ENCODE assay signal across 1 cellular context in genomic region chr14:56579345-56580316, GRCh38.
TF ChIP-seq lines count a peak whose summit lies in the region.

Gene TMEM260 (plus strand): TSS chr14:56579798. CDS start chr14:56579915, 117 bp downstream.

TF ChIP-seq in WTC11, 78 proteins besides CTCF, POLR2A, EP300 and RAD21 (continued from another document and continues in another):
- TF ChIP-seq NR1H2 (CRISPR knock-in tag; IDR thresholded peaks at IDR 0.05) (no peak), NR3C1 (CRISPR knock-in tag; conservative IDR thresholded peaks at IDR 0.05; ENCODE audit: low read depth) (no peak), NR2C2 (CRISPR knock-in tag; IDR thresholded peaks at IDR 0.05) (no peak), USF2 (CRISPR knock-in tag; IDR thresholded peaks at IDR 0.05) (0 out of 2 replicates have a peak, but pooled peaks have one; percentile 15), FOXJ3 (CRISPR knock-in tag; IDR thresholded peaks at IDR 0.05; ENCODE audit: borderline replicate concordance) (no peak), ETV6 (CRISPR knock-in tag; IDR thresholded peaks at IDR 0.05) (0 out of 2 replicates have a peak, but pooled peaks have one; percentile 25), MAX (CRISPR knock-in tag; IDR thresholded peaks at IDR 0.05) (0 out of 2 replicates have a peak, but pooled peaks have one; percentile 15), MXD4 (CRISPR knock-in tag; IDR thresholded peaks at IDR 0.05; ENCODE audit: borderline replicate concordance) (no peak), ZNF263 (CRISPR knock-in tag; IDR thresholded peaks at IDR 0.05; ENCODE audit: low read depth) (no peak), TCF7 (CRISPR knock-in tag; IDR thresholded peaks at IDR 0.05; ENCODE audit: low read depth) (no peak), SP1 (CRISPR knock-in tag; conservative IDR thresholded peaks at IDR 0.05) (peak; percentile 51; the same call in 1 of the 2 replicates), TEAD1 (CRISPR knock-in tag; IDR thresholded peaks at IDR 0.05) (no peak), RELA (CRISPR knock-in tag; IDR thresholded peaks at IDR 0.05; ENCODE audit: borderline replicate concordance) (no peak), HMGA2 (CRISPR knock-in tag; IDR thresholded peaks at IDR 0.05) (no peak), GTF2I (CRISPR knock-in tag; conservative IDR thresholded peaks at IDR 0.05) (no peak), ZNF219 (CRISPR knock-in tag; IDR thresholded peaks at IDR 0.05; ENCODE audit: borderline replicate concordance) (no peak), PRDM15 (CRISPR knock-in tag; IDR thresholded peaks at IDR 0.05) (no peak), RORB (CRISPR knock-in tag; IDR thresholded peaks at IDR 0.05) (peak; percentile 30; the same call in 1 of the 2 replicates), SOX15 (CRISPR knock-in tag; IDR thresholded peaks at IDR 0.05) (no peak), PREB (CRISPR knock-in tag; IDR thresholded peaks at IDR 0.05; ENCODE audit: borderline replicate concordance) (no peak), CREM (CRISPR knock-in tag; IDR thresholded peaks at IDR 0.05) (no peak; the same call in 1 of the 2 replicates), GRHL2 (CRISPR knock-in tag; IDR thresholded peaks at IDR 0.05; ENCODE audit: insufficient replicate concordance, severe bottlenecking) (no peak), OVOL2 (CRISPR knock-in tag; IDR thresholded peaks at IDR 0.05; ENCODE audit: borderline replicate concordance) (no peak), ZNF396 (CRISPR knock-in tag; IDR thresholded peaks at IDR 0.05; ENCODE audit: borderline replicate concordance) (no peak), NFATC4 (CRISPR knock-in tag; IDR thresholded peaks at IDR 0.05) (no peak), ZNF423 (CRISPR knock-in tag; IDR thresholded peaks at IDR 0.05) (no peak), TP53 (CRISPR knock-in tag; IDR thresholded peaks at IDR 0.05) (no peak), ZNF121 (CRISPR knock-in tag; IDR thresholded peaks at IDR 0.05) (no peak; the same call in 1 of the 2 replicates), ZNF671 (CRISPR knock-in tag; IDR thresholded peaks at IDR 0.05) (no peak), CBFB (CRISPR knock-in tag; IDR thresholded peaks at IDR 0.05; ENCODE audit: low read depth) (peak; percentile 91; the same call in 1 of the 2 replicates)
- TF ChIP-seq, protein P1, sequence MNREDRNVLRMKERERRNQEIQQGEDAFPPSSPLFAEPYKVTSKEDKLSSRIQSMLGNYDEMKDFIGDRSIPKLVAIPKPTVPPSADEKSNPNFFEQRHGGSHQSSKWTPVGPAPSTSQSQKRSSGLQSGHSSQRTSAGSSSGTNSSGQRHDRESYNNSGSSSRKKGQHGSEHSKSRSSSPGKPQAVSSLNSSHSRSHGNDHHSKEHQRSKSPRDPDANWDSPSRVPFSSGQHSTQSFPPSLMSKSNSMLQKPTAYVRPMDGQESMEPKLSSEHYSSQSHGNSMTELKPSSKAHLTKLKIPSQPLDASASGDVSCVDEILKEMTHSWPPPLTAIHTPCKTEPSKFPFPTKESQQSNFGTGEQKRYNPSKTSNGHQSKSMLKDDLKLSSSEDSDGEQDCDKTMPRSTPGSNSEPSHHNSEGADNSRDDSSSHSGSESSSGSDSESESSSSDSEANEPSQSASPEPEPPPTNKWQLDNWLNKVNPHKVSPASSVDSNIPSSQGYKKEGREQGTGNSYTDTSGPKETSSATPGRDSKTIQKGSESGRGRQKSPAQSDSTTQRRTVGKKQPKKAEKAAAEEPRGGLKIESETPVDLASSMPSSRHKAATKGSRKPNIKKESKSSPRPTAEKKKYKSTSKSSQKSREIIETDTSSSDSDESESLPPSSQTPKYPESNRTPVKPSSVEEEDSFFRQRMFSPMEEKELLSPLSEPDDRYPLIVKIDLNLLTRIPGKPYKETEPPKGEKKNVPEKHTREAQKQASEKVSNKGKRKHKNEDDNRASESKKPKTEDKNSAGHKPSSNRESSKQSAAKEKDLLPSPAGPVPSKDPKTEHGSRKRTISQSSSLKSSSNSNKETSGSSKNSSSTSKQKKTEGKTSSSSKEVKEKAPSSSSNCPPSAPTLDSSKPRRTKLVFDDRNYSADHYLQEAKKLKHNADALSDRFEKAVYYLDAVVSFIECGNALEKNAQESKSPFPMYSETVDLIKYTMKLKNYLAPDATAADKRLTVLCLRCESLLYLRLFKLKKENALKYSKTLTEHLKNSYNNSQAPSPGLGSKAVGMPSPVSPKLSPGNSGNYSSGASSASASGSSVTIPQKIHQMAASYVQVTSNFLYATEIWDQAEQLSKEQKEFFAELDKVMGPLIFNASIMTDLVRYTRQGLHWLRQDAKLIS (CRISPR knock-in tag; IDR thresholded peaks at IDR 0.05; ENCODE audit: borderline replicate concordance), result no peak
- TF ChIP-seq, protein P2, sequence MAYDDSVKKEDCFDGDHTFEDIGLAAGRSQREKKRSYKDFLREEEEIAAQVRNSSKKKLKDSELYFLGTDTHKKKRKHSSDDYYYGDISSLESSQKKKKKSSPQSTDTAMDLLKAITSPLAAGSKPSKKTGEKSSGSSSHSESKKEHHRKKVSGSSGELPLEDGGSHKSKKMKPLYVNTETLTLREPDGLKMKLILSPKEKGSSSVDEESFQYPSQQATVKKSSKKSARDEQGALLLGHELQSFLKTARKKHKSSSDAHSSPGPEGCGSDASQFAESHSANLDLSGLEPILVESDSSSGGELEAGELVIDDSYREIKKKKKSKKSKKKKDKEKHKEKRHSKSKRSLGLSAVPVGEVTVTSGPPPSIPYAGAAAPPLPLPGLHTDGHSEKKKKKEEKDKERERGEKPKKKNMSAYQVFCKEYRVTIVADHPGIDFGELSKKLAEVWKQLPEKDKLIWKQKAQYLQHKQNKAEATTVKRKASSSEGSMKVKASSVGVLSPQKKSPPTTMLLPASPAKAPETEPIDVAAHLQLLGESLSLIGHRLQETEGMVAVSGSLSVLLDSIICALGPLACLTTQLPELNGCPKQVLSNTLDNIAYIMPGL (CRISPR knock-in tag; IDR thresholded peaks at IDR 0.05), result peak; percentile 71; the same call in 1 of the 2 replicates
- TF ChIP-seq, protein P3, sequence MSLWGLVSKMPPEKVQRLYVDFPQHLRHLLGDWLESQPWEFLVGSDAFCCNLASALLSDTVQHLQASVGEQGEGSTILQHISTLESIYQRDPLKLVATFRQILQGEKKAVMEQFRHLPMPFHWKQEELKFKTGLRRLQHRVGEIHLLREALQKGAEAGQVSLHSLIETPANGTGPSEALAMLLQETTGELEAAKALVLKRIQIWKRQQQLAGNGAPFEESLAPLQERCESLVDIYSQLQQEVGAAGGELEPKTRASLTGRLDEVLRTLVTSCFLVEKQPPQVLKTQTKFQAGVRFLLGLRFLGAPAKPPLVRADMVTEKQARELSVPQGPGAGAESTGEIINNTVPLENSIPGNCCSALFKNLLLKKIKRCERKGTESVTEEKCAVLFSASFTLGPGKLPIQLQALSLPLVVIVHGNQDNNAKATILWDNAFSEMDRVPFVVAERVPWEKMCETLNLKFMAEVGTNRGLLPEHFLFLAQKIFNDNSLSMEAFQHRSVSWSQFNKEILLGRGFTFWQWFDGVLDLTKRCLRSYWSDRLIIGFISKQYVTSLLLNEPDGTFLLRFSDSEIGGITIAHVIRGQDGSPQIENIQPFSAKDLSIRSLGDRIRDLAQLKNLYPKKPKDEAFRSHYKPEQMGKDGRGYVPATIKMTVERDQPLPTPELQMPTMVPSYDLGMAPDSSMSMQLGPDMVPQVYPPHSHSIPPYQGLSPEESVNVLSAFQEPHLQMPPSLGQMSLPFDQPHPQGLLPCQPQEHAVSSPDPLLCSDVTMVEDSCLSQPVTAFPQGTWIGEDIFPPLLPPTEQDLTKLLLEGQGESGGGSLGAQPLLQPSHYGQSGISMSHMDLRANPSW (CRISPR knock-in tag; conservative IDR thresholded peaks at IDR 0.05; ENCODE audit: low read depth), result no peak; the same call in 1 of the 2 replicates
- TF ChIP-seq, protein P4, sequence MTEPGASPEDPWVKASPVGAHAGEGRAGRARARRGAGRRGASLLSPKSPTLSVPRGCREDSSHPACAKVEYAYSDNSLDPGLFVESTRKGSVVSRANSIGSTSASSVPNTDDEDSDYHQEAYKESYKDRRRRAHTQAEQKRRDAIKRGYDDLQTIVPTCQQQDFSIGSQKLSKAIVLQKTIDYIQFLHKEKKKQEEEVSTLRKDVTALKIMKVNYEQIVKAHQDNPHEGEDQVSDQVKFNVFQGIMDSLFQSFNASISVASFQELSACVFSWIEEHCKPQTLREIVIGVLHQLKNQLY (CRISPR knock-in tag; IDR thresholded peaks at IDR 0.05), result no peak
- TF ChIP-seq, protein P5, sequence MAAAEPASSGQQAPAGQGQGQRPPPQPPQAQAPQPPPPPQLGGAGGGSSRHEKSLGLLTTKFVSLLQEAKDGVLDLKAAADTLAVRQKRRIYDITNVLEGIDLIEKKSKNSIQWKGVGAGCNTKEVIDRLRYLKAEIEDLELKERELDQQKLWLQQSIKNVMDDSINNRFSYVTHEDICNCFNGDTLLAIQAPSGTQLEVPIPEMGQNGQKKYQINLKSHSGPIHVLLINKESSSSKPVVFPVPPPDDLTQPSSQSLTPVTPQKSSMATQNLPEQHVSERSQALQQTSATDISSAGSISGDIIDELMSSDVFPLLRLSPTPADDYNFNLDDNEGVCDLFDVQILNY (CRISPR knock-in tag; IDR thresholded peaks at IDR 0.05), result no peak
- TF ChIP-seq, protein P6, sequence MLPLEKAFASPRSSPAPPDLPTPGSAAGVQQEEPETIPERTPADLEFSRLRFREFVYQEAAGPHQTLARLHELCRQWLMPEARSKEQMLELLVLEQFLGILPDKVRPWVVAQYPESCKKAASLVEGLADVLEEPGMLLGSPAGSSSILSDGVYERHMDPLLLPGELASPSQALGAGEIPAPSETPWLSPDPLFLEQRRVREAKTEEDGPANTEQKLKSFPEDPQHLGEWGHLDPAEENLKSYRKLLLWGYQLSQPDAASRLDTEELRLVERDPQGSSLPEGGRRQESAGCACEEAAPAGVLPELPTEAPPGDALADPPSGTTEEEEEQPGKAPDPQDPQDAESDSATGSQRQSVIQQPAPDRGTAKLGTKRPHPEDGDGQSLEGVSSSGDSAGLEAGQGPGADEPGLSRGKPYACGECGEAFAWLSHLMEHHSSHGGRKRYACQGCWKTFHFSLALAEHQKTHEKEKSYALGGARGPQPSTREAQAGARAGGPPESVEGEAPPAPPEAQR (CRISPR knock-in tag; IDR thresholded peaks at IDR 0.05), result no peak
- TF ChIP-seq, protein P7, sequence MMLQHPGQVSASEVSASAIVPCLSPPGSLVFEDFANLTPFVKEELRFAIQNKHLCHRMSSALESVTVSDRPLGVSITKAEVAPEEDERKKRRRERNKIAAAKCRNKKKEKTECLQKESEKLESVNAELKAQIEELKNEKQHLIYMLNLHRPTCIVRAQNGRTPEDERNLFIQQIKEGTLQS (CRISPR knock-in tag; conservative IDR thresholded peaks at IDR 0.05), result no peak
- TF ChIP-seq, protein P8, sequence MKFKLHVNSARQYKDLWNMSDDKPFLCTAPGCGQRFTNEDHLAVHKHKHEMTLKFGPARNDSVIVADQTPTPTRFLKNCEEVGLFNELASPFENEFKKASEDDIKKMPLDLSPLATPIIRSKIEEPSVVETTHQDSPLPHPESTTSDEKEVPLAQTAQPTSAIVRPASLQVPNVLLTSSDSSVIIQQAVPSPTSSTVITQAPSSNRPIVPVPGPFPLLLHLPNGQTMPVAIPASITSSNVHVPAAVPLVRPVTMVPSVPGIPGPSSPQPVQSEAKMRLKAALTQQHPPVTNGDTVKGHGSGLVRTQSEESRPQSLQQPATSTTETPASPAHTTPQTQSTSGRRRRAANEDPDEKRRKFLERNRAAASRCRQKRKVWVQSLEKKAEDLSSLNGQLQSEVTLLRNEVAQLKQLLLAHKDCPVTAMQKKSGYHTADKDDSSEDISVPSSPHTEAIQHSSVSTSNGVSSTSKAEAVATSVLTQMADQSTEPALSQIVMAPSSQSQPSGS (CRISPR knock-in tag; IDR thresholded peaks at IDR 0.05; ENCODE audit: borderline replicate concordance, low read depth), result no peak
- TF ChIP-seq, protein P9, sequence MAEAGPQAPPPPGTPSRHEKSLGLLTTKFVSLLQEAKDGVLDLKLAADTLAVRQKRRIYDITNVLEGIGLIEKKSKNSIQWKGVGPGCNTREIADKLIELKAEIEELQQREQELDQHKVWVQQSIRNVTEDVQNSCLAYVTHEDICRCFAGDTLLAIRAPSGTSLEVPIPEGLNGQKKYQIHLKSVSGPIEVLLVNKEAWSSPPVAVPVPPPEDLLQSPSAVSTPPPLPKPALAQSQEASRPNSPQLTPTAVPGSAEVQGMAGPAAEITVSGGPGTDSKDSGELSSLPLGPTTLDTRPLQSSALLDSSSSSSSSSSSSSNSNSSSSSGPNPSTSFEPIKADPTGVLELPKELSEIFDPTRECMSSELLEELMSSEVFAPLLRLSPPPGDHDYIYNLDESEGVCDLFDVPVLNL (CRISPR knock-in tag; IDR thresholded peaks at IDR 0.05; ENCODE audit: borderline replicate concordance, low read depth), result no peak
